ENCODE assay signal across 8 cellular contexts in the genomic region with DNA sequence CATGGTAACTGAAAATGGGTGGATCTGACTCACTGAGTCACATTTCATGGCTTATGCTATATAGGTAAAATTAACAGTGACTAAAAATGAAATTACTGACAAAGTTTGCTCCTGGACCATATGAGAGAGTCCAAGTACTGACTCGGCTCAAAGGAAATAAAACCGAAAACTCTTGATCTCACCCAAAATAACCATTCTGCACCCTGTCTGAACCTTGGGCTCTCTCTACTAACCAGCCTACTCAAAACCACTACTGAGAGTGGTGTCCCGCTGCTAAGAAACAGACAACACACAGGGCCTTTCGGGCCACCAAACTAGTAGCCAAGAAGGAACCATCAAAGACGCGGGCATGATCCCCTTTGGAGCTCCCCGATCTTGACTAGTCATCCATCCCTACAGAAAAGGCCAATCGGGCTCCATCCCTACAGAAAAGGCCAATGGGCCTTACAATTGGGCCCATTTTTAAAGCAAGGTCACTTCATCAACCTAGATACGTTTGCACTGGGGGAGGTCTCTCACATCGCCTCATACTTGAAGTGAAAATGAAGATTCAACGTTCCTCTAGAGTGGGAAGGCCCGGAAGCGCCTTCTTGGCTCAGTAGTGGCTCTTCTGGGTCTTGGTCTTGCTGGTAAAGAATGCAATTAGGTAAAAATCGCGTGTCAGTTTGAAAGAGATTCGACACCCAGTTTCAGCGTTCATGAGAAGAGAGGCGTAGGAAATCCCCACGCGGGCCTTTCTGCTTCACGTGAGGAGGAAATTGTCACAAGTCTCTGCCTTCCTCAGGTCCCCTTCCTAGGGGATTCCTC. TPM values are rescaled to one million over a fixed set of nuclear protein-coding genes. Genes with fewer than 3 reads are reported as not detected.
DNase-seq lines count a peak whose midpoint lies in the region; ATAC-seq, FAIRE-seq and TF ChIP-seq lines count a peak whose summit lies in the region.

No MANE protein-coding gene starts in this region.

- H3K4me1 ChIP-seq in spleen = peaks cover 0 to 75% (median 39%) of the 10 kb centered on the region in 6 donors

- ATAC-seq in GM18508 (IDR thresholded peaks at IDR 0.05; ENCODE audit: insufficient read depth, unreplicated experiment) (peak; percentile 68), HG02884 (IDR thresholded peaks at IDR 0.05; ENCODE audit: unreplicated experiment) (peak; percentile 59)

- no peak for TF ChIP-seq POLR2A in spleen (IDR thresholded peaks at IDR 0.05)

- peaks cover 0 to 10% (median 0%) of the 10 kb centered on the region in 8 donors for H3K9me3 ChIP-seq in spleen

- TF ChIP-seq CTCF in spleen (IDR thresholded peaks at IDR 0.05 in 8 of 11, conservative IDR thresholded peaks at IDR 0.05 in 3 of 11) = no peak

- intact Hi-C loops in spleen (cut with DNase I; ENCODE audit: low total_unique reads) = loop anchor here (10.0 kb wide), 2 partner anchors 112 to 242 kb away; a partner anchor contains a TSS

- 60 to 76% (median 64%) methylated on average over 21 of the region's 21 CpGs for WGBS in spleen, 5 donors

- no peaks in the 10 kb centered on the region for H3K36me3 ChIP-seq in spleen

- DNase-seq in activated CD4-positive, alpha-beta T cell treated with anti-CD3 and anti-CD28 coated beads for 48 hours = peak; percentile 70
- DNase-seq in spleen (peak; percentile 76), frontal cortex (ENCODE audit: low spot score in 2 of 2) (no peak), DMS153 (lab: John Stamatoyannopoulos, UW) (no peak), COLO668 (lab: John Stamatoyannopoulos, UW; ENCODE audit: unreplicated experiment) (no peak), iPS-NIHi7 (ENCODE audit: extremely low spot score) (no peak)

- FAIRE-seq in frontal cortex (lab: Jason Lieb, UNC) = no peak

- H3K27ac ChIP-seq in spleen = peak overlapping the region; percentile 62 to 93 (median 86)

- H3K4me3 ChIP-seq in spleen = peak overlapping the region in 7 of 8 donors; percentile 1 to 61 (median 23)

- H3K27me3 ChIP-seq in spleen (replicated peaks in 1 of 7) = peaks cover 0 to 58% (median 26%) of the 10 kb centered on the region in 7 donors

RNA-seq across cellular contexts. Expression of a gene that starts 0.7 kb away (rescaled TPM):
- total RNA-seq in spleen (under 1 TPM in 3 of 7 donors, not detected in 4; 0.16 to 0.46 (median 0.17) TPM), frontal cortex (not detected)
- polyA plus RNA-seq in spleen = under 1 TPM; 0.22 to 0.29 (median 0.24) TPM

RNA-seq across cellular contexts. Expression of a gene that starts 3.2 kb away (rescaled TPM):
- total RNA-seq in spleen = 100 to 1,000 TPM in 1 of 7 donors, 10 to 100 TPM in 6; 79.1 to 132 (median 86.4) TPM
- polyA plus RNA-seq in spleen = 10 to 100 TPM; 17.5 to 33.3 (median 27.8) TPM
- total RNA-seq in frontal cortex = 0.41 TPM

RNA-seq across cellular contexts. Expression of a gene that starts 51.1 kb away (rescaled TPM):
- total RNA-seq in spleen (10 to 100 TPM; 15.4 to 30.0 (median 21.4) TPM), frontal cortex (6.5 TPM)
- polyA plus RNA-seq in spleen = 10 to 100 TPM; 13.1 to 41.9 (median 18.2) TPM

Comparison
In these comparisons a context has a peak if more than half of its experiments do, and no peak if none do; other contexts are left out.
1. DNase-seq: peak in activated CD4-positive, alpha-beta T cell treated with anti-CD3 and anti-CD28 coated beads for 48 hours (single experiment) and spleen (single experiment); none in frontal cortex (0 of 2), DMS153 (single experiment), COLO668 (single experiment) and iPS-NIHi7 (single experiment).
2. RNA of a gene that starts 3.2 kb away (total RNA-seq): 79.1 to 132 TPM in spleen; 0.41 TPM in frontal cortex (single experiment); every median in the first group is over 10 times any median in the second.